24 cellular contexts compared by ENCODE assay signal in genomic region chr5:135231289-135231688, GRCh38.
DNase-seq lines count a peak whose midpoint lies in the region; ATAC-seq and TF ChIP-seq lines count a peak whose summit lies in the region.
"Had no signal": no experiment of that assay in that cellular context is flagged by ENCODE, and none has a peak within 500 bp of the region (broad histone marks: within the 10 kb centered on the region; RNA-seq: fewer than 3 reads in every experiment).

No MANE protein-coding gene starts in this region.

- H3K4me1 ChIP-seq in mucosa of descending colon (ENCODE audit: low read depth) (no peaks in the 10 kb centered on the region), thoracic aorta (ENCODE audit: control insufficient read depth in 1 of 2, low read depth in 2 of 2) (peaks cover 12 to 32% of the 10 kb centered on the region in 2 donors), left ventricle myocardium inferior (peaks cover 21% of the 10 kb centered on the region)

- no peaks in the 10 kb centered on the region for H3K9me3 ChIP-seq in mucosa of descending colon
- no peaks in the 10 kb centered on the region for H3K9me3 ChIP-seq in thoracic aorta
- H3K9me3 ChIP-seq in left ventricle myocardium inferior (replicated peaks) = no peaks in the 10 kb centered on the region
- H3K9me3 ChIP-seq: adrenal gland had no signal

- H3K27me3 ChIP-seq in HL-60 (ENCODE audit: insufficient read depth, poor library complexity, severe bottlenecking) = no peaks in the 10 kb centered on the region
- no peaks in the 10 kb centered on the region for H3K27me3 ChIP-seq in thoracic aorta (replicated peaks; ENCODE audit: insufficient read depth)
- H3K27me3 ChIP-seq in left ventricle myocardium inferior (ENCODE audit: low read depth) = no peaks in the 10 kb centered on the region
- H3K27me3 ChIP-seq: adrenal gland had no signal

- H3K36me3 Mint-ChIP-seq in dendritic cell treated with granulocyte-macrophage colony-stimulating factor and Interleukin-4, amounts not matched to agents 40 ng/mL and 50 ng/mL, for 4 days (ENCODE audit: low read depth) = no peaks in the 10 kb centered on the region
- H3K36me3 Mint-ChIP-seq: activated CD4-positive, alpha-beta memory T cell treated with anti-CD3 and anti-CD28 coated beads for 36 hours; activated naive CD4-positive, alpha-beta T cell treated with anti-CD3 and anti-CD28 coated beads, Interleukin-2, amount 10 ng/mL, durations not matched to agents 7 days and 5 days; brain; mesothelial cell of epicardium; naive B cell; stimulated activated naive B cell treated with anti-CD40 and anti-IgM and Interleukin-4, amounts not matched to agents 10 μg/mL and 1 μg/mL and 100 μg/mL, for 72 hours had no signal

- H3K36me3 ChIP-seq in mucosa of descending colon (ENCODE audit: low read depth) (no peaks in the 10 kb centered on the region), thoracic aorta (no peaks in the 10 kb centered on the region), left ventricle myocardium inferior (no peaks in the 10 kb centered on the region)
- H3K36me3 ChIP-seq: adrenal gland had no signal

- intact Hi-C loops in dendritic cell treated with granulocyte-macrophage colony-stimulating factor and Interleukin-4, amounts not matched to agents 40 ng/mL and 50 ng/mL, for 4 days (cut with micrococcal nuclease) = no loop called here
- intact Hi-C loops in mucosa of descending colon (cut with DNase I, micrococcal nuclease) (no loop called here), left ventricle myocardium inferior (cut with micrococcal nuclease) (no loop called here)

- ATAC-seq in mucosa of descending colon (peak; percentile 39), thoracic aorta (ENCODE audit: insufficient number of reproducible peaks, low FRiP score, low read depth) (no peak)

- H3K27ac ChIP-seq in HL-60 (replicated peaks) = peak overlapping the region; percentile 69
- peak overlapping the region; percentile 58 to 68 for H3K27ac ChIP-seq in thoracic aorta
- H3K27ac ChIP-seq in left ventricle myocardium inferior (replicated peaks) = no peak overlapping the region
- H3K27ac ChIP-seq: PC-9 had no signal

- no peak for TF ChIP-seq CTCF in HL-60 (IDR thresholded peaks at IDR 0.05; ENCODE audit: insufficient read depth, low read length)
- TF ChIP-seq CTCF in mucosa of descending colon (IDR thresholded peaks at IDR 0.05) = no peak
- no peak for TF ChIP-seq CTCF in thoracic aorta (IDR thresholded peaks at IDR 0.05)
- TF ChIP-seq CTCF in left ventricle myocardium inferior (IDR thresholded peaks at IDR 0.05; ENCODE audit: borderline replicate concordance) = no peak

- H3K4me3 ChIP-seq in HL-60 (replicated peaks; ENCODE audit: insufficient read depth, low read length) = no peak overlapping the region
- H3K4me3 ChIP-seq in mucosa of descending colon = no peak overlapping the region
- H3K4me3 ChIP-seq in thoracic aorta = no peak overlapping the region
- no peak overlapping the region for H3K4me3 ChIP-seq in left ventricle myocardium inferior
- H3K4me3 ChIP-seq: adrenal gland, PC-9, skin epidermis had no signal

- no peak overlapping the region for H3K4me3 Mint-ChIP-seq in dendritic cell treated with granulocyte-macrophage colony-stimulating factor and Interleukin-4, amounts not matched to agents 40 ng/mL and 50 ng/mL, for 4 days
- H3K4me3 Mint-ChIP-seq: activated CD4-positive, alpha-beta memory T cell treated with anti-CD3 and anti-CD28 coated beads for 36 hours; activated naive CD4-positive, alpha-beta T cell treated with anti-CD3 and anti-CD28 coated beads, Interleukin-2, amount 10 ng/mL, durations not matched to agents 7 days and 5 days; brain; mesothelial cell of epicardium; naive B cell; stimulated activated naive B cell treated with anti-CD40 and anti-IgM and Interleukin-4, amounts not matched to agents 10 μg/mL and 1 μg/mL and 100 μg/mL, for 72 hours; T-helper 2 cell treated with Interferon-gamma antibody and Interleukin-4, amounts not matched to agents 5 μg/mL and 100 μg/mL, for 36 hours had no signal

- DNase-seq in HL-60 (ENCODE audit: low read depth in 1 of 2, low spot score in 1 of 2) (no peak), mucosa of descending colon (no peak), thoracic aorta (ENCODE audit: low spot score) (no peak), left ventricle myocardium inferior (no peak), NCI-H774 (lab: John Stamatoyannopoulos, UW) (no peak)
- DNase-seq in stimulated activated naive CD4-positive, alpha-beta T cell treated with Interleukin-2 at 50 U/mL for 16 hours (lab: John Stamatoyannopoulos, UW) = no peak
- DNase-seq: activated CD4-positive, alpha-beta T cell treated with anti-CD3 and anti-CD28 coated beads for 1 hour; activated naive CD4-positive, alpha-beta T cell treated with anti-CD3 and anti-CD28 coated beads, Interleukin-2, amount 10 ng/mL, durations not matched to agents 7 days and 5 days; cerebellar nuclear complex; COR-L47; DMS53; naive B cell; NCI-H1417 treated with DMSO at 0.1 percent for 48 hours; NCI-H2081; NCI-H526 treated with DMSO at 0.1 percent for 48 hours; PC-9; stimulated activated naive B cell treated with anti-CD40 and anti-IgM and Interleukin-4, amounts not matched to agents 10 μg/mL and 1 μg/mL and 100 μg/mL, for 72 hours had no signal

- H3K9me3 Mint-ChIP-seq in dendritic cell treated with granulocyte-macrophage colony-stimulating factor and Interleukin-4, amounts not matched to agents 40 ng/mL and 50 ng/mL, for 4 days = no peaks in the 10 kb centered on the region
- H3K9me3 Mint-ChIP-seq: activated CD4-positive, alpha-beta memory T cell treated with anti-CD3 and anti-CD28 coated beads for 36 hours; activated naive CD4-positive, alpha-beta T cell treated with anti-CD3 and anti-CD28 coated beads, Interleukin-2, amount 10 ng/mL, durations not matched to agents 7 days and 5 days; stimulated activated naive B cell treated with anti-CD40 and anti-IgM and Interleukin-4, amounts not matched to agents 10 μg/mL and 1 μg/mL and 100 μg/mL, for 72 hours; T-helper 2 cell treated with Interferon-gamma antibody and Interleukin-4, amounts not matched to agents 5 μg/mL and 100 μg/mL, for 36 hours had no signal

- peaks cover 39% of the 10 kb centered on the region for H3K4me1 Mint-ChIP-seq in dendritic cell treated with granulocyte-macrophage colony-stimulating factor and Interleukin-4, amounts not matched to agents 40 ng/mL and 50 ng/mL, for 4 days (ENCODE audit: low read depth)
- H3K4me1 Mint-ChIP-seq: activated naive CD4-positive, alpha-beta T cell treated with anti-CD3 and anti-CD28 coated beads, Interleukin-2, amount 10 ng/mL, durations not matched to agents 7 days and 5 days; naive B cell had no signal

- peaks cover 6% of the 10 kb centered on the region for H3K27me3 Mint-ChIP-seq in dendritic cell treated with granulocyte-macrophage colony-stimulating factor and Interleukin-4, amounts not matched to agents 40 ng/mL and 50 ng/mL, for 4 days

- peak overlapping the region; percentile 52 for H3K27ac Mint-ChIP-seq in dendritic cell treated with granulocyte-macrophage colony-stimulating factor and Interleukin-4, amounts not matched to agents 40 ng/mL and 50 ng/mL, for 4 days
- H3K27ac Mint-ChIP-seq: activated CD4-positive, alpha-beta memory T cell treated with anti-CD3 and anti-CD28 coated beads for 36 hours; activated naive CD4-positive, alpha-beta T cell treated with anti-CD3 and anti-CD28 coated beads, Interleukin-2, amount 10 ng/mL, durations not matched to agents 7 days and 5 days; mesothelial cell of epicardium; naive B cell; stimulated activated naive B cell treated with anti-CD40 and anti-IgM and Interleukin-4, amounts not matched to agents 10 μg/mL and 1 μg/mL and 100 μg/mL, for 72 hours; T-helper 2 cell treated with Interferon-gamma antibody and Interleukin-4, amounts not matched to agents 5 μg/mL and 100 μg/mL, for 36 hours had no signal
